Comparison of ENCODE assay signal across 8 cellular contexts in genomic region chrX:48539345-48540014, GRCh38. TPM values are rescaled to one million over a fixed set of nuclear protein-coding genes. Genes with fewer than 3 reads are reported as not detected.
DNase-seq lines count a peak whose midpoint lies in the region; ATAC-seq, FAIRE-seq and TF ChIP-seq lines count a peak whose summit lies in the region.

Gene TBC1D25, plus strand, starts transcription at chrX:48539714. Its CDS starts 84 bp downstream, at chrX:48539798.

- FAIRE-seq in astrocyte (lab: Jason Lieb, UNC): peak; percentile 37

- H3K4me2 ChIP-seq in astrocyte (ENCODE audit: low read length): peak within 1 kb of the TSS; percentile 86

- H3K79me2 ChIP-seq in astrocyte (ENCODE audit: insufficient read depth, low read length): peaks cover 22% of the 10 kb centered on the region

- DNase-seq in NCI-H187 treated with DMSO at 0.1 percent for 48 hours (lab: John Stamatoyannopoulos, UW) (peak; percentile 75), astrocyte (ENCODE audit: low read depth) (peak; percentile 92), right cardiac atrium (peak; percentile 97 to 99 (median 98)), putamen (ENCODE audit: low spot score) (peak; percentile 95), vagina (ENCODE audit: extremely low spot score in 2 of 2) (peak in 1 of 2 donors; percentile 97)
- peak; percentile 95 for DNase-seq in T-helper 2 cell treated with Interferon-gamma antibody and Interleukin-4, amounts not matched to agents 5 μg/mL and 100 μg/mL, for 36 hours (ENCODE audit: low spot score)

- H3K27me3 ChIP-seq in astrocyte (ENCODE audit: insufficient read depth, low read length): no peaks in the 10 kb centered on the region
- H3K27me3 ChIP-seq in right cardiac atrium (ENCODE audit: control insufficient read depth, insufficient read depth): no peaks in the 10 kb centered on the region
- H3K27me3 ChIP-seq in vagina: no peaks in the 10 kb centered on the region

- under 1% methylated on average over 58 of the region's 58 CpGs for WGBS in right cardiac atrium

- H3K9me3 Mint-ChIP-seq in T-helper 2 cell treated with Interferon-gamma antibody and Interleukin-4, amounts not matched to agents 5 μg/mL and 100 μg/mL, for 36 hours: no peaks in the 10 kb centered on the region
- no peaks in the 10 kb centered on the region for H3K9me3 Mint-ChIP-seq in astrocyte (ENCODE audit: unreplicated experiment)

- peaks cover 20% of the 10 kb centered on the region for H3K4me1 Mint-ChIP-seq in T-helper 2 cell treated with Interferon-gamma antibody and Interleukin-4, amounts not matched to agents 5 μg/mL and 100 μg/mL, for 36 hours (ENCODE audit: low read depth)
- peaks cover 8% of the 10 kb centered on the region for H3K4me1 Mint-ChIP-seq in astrocyte (ENCODE audit: low read depth, unreplicated experiment)

- H3K9me3 ChIP-seq in astrocyte (ENCODE audit: insufficient read depth, low read depth, low read length) (no peaks in the 10 kb centered on the region), right cardiac atrium (ENCODE audit: control insufficient read depth, low read length) (no peaks in the 10 kb centered on the region), vagina (no peaks in the 10 kb centered on the region)

- peaks cover 6% of the 10 kb centered on the region for H4K20me1 ChIP-seq in astrocyte (ENCODE audit: insufficient read depth, low read length)

- no peaks in the 10 kb centered on the region for H3K36me3 ChIP-seq in astrocyte (ENCODE audit: insufficient read depth, low read length)
- H3K36me3 ChIP-seq in vagina: no peaks in the 10 kb centered on the region

- peak within 1 kb of the TSS; percentile 97 for H3K4me3 Mint-ChIP-seq in T-helper 2 cell treated with Interferon-gamma antibody and Interleukin-4, amounts not matched to agents 5 μg/mL and 100 μg/mL, for 36 hours
- peak within 1 kb of the TSS; percentile 93 for H3K4me3 Mint-ChIP-seq in astrocyte (ENCODE audit: unreplicated experiment)

- peaks cover 21% of the 10 kb centered on the region for H3K36me3 Mint-ChIP-seq in T-helper 2 cell treated with Interferon-gamma antibody and Interleukin-4, amounts not matched to agents 5 μg/mL and 100 μg/mL, for 36 hours (ENCODE audit: low read depth)
- no peaks in the 10 kb centered on the region for H3K36me3 Mint-ChIP-seq in astrocyte (ENCODE audit: low read depth, unreplicated experiment)

- intact Hi-C loops in right cardiac atrium (cut with DNase I) (no loop called here), vagina (cut with DNase I) (no loop called here)

- no peak for TF ChIP-seq CTCF in astrocyte (IDR thresholded peaks at IDR 0.05; ENCODE audit: insufficient read depth, low read depth, low read length)
- no peak for TF ChIP-seq CTCF in vagina (IDR thresholded peaks at IDR 0.05)

- peaks cover 6% of the 10 kb centered on the region for H3K4me1 ChIP-seq in astrocyte (ENCODE audit: insufficient read depth, low read length)
- H3K4me1 ChIP-seq in right cardiac atrium (ENCODE audit: control insufficient read depth, insufficient read depth, low read length): peaks cover 5% of the 10 kb centered on the region
- H3K4me1 ChIP-seq in vagina: peaks cover 11% of the 10 kb centered on the region

- ATAC-seq in HG02938 (IDR thresholded peaks at IDR 0.05; ENCODE audit: unreplicated experiment) (peak; percentile 81), right cardiac atrium (peak; percentile 94 to 96)

- H3K9ac ChIP-seq in astrocyte (ENCODE audit: low read length): peak within 1 kb of the TSS; percentile 90

- H3K4me3 ChIP-seq in astrocyte (ENCODE audit: insufficient read depth, low read depth, low read length) (peak within 1 kb of the TSS; percentile 71), right cardiac atrium (ENCODE audit: low read length) (peak within 1 kb of the TSS; percentile 79), vagina (peak within 1 kb of the TSS; percentile 58 to 63)

- H3K27me3 Mint-ChIP-seq in T-helper 2 cell treated with Interferon-gamma antibody and Interleukin-4, amounts not matched to agents 5 μg/mL and 100 μg/mL, for 36 hours (ENCODE audit: low read depth): no peaks in the 10 kb centered on the region
- H3K27me3 Mint-ChIP-seq in astrocyte (ENCODE audit: low read depth, unreplicated experiment): no peaks in the 10 kb centered on the region

- TF ChIP-seq POLR2A in GM15510 (IDR thresholded peaks at IDR 0.05; ENCODE audit: borderline replicate concordance, extremely low read depth, insufficient read length) (peak; percentile 41), vagina (IDR thresholded peaks at IDR 0.05) (peak in 1 of 2 donors; percentile 23)

- H2AFZ ChIP-seq in astrocyte (ENCODE audit: low read depth, low read length): peak within 1 kb of the TSS; percentile 60

- peak within 1 kb of the TSS; percentile 97 for H3K27ac Mint-ChIP-seq in T-helper 2 cell treated with Interferon-gamma antibody and Interleukin-4, amounts not matched to agents 5 μg/mL and 100 μg/mL, for 36 hours
- H3K27ac Mint-ChIP-seq in astrocyte (ENCODE audit: unreplicated experiment): peak within 1 kb of the TSS; percentile 87

- H3K27ac ChIP-seq in astrocyte (ENCODE audit: low read depth, low read length): peak within 1 kb of the TSS; percentile 73
- H3K27ac ChIP-seq in right cardiac atrium (ENCODE audit: low read length): peak within 1 kb of the TSS; percentile 65
- peak within 1 kb of the TSS; percentile 93 for H3K27ac ChIP-seq in vagina

RNA-seq across cellular contexts. Expression of gene TBC1D25, which starts in this region (rescaled TPM):
- total RNA-seq in astrocyte (13.1 and 13.6 TPM in 2 replicates), right cardiac atrium (10 to 100 TPM; 16.9 to 22.4 (median 18.5) TPM), vagina (13.8 TPM)
- polyA plus RNA-seq in right cardiac atrium: 8.0 TPM
